1 cellular context compared by ENCODE assay signal in genomic region chr7:45984386-45985295, GRCh38.
TF ChIP-seq lines count a peak whose summit lies in the region.

No MANE protein-coding gene starts in this region.

TF ChIP-seq in H1, 55 proteins besides CTCF, POLR2A, EP300 and RAD21 (continued from another document):
- no peak for TF ChIP-seq RFX5 (IDR thresholded peaks at IDR 0.05; ENCODE audit: borderline replicate concordance, low read depth, low read length)
- TF ChIP-seq CTBP2 (IDR thresholded peaks at IDR 0.05; ENCODE audit: borderline replicate concordance, insufficient read depth, insufficient read length, low read length): no peak
- no peak for TF ChIP-seq TAF7 (optimal IDR thresholded peaks at IDR 0.05; ENCODE audit: borderline replicate concordance, low read depth, low read length)
- TF ChIP-seq BRCA1 (IDR thresholded peaks at IDR 0.05; ENCODE audit: low read depth, low read length): no peak
- TF ChIP-seq BCL11A (IDR thresholded peaks at IDR 0.05; ENCODE audit: low read depth in 2 of 2, low read length in 2 of 2): no peak
